ENCODE assay signal across 8 cellular contexts in the genomic region with DNA sequence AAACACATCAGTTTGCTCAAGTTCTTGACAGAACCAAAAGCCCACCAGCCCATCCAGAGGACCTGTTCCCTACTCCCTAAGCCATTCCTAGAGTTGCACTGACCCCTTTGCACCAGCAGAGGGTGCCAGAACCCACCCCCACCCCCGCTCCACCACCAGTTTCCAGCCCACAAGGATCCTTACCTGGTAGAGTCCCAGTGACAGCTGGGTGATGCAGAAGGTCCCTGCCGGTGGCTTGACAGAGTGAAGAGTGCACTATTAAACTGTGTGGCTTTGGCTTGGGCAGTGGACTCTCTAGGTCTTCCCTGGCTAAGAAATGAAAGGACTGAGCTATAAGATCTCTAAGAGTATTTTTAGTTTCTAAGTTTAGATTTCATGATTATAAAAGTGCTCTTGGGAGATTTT.
DNase-seq lines count a peak whose midpoint lies in the region; ATAC-seq and TF ChIP-seq lines count a peak whose summit lies in the region.

No MANE protein-coding gene starts in this region.

- no peak overlapping the region for H3K4me3 ChIP-seq in HAP-1
- no peak overlapping the region for H3K4me3 ChIP-seq in effector memory CD4-positive, alpha-beta T cell (ENCODE audit: insufficient read depth, low read depth, low read length, poor library complexity, severe bottlenecking)

- no peaks in the 10 kb centered on the region for H3K4me1 ChIP-seq in HAP-1
- no peaks in the 10 kb centered on the region for H3K4me1 ChIP-seq in effector memory CD4-positive, alpha-beta T cell (ENCODE audit: control insufficient read depth, insufficient read depth, low read length, poor library complexity, severe bottlenecking)

- no peaks in the 10 kb centered on the region for H3K27me3 Mint-ChIP-seq in activated CD8-positive, alpha-beta T cell treated with anti-CD3 and anti-CD28 coated beads for 36 hours

- no peaks in the 10 kb centered on the region for H3K9me3 Mint-ChIP-seq in activated CD8-positive, alpha-beta T cell treated with anti-CD3 and anti-CD28 coated beads for 36 hours

- no peaks in the 10 kb centered on the region for H3K27me3 ChIP-seq in HAP-1 (ENCODE audit: low read depth)
- no peaks in the 10 kb centered on the region for H3K27me3 ChIP-seq in effector memory CD4-positive, alpha-beta T cell (replicated peaks; ENCODE audit: control insufficient read depth, insufficient read depth, low read length, poor library complexity, severe bottlenecking)

- ATAC-seq in activated CD8-positive, alpha-beta T cell treated with anti-CD3 and anti-CD28 coated beads for 36 hours, result peak; percentile 89

- in situ Hi-C loops in HAP-1 (cut with MboI; ENCODE audit: low sequenced_read_pairs), result no loop called here

- no peaks in the 10 kb centered on the region for H3K4me1 Mint-ChIP-seq in activated CD8-positive, alpha-beta T cell treated with anti-CD3 and anti-CD28 coated beads for 36 hours (ENCODE audit: low read depth)

- peak; percentile 61 to 77 for DNase-seq in HAP-1 (ENCODE audit: low spot score in 2 of 2)
- peak; percentile 69 for DNase-seq in NCI-H748 (lab: John Stamatoyannopoulos, UW; ENCODE audit: unreplicated experiment)
- DNase-seq in activated CD8-positive, alpha-beta T cell treated with anti-CD3 and anti-CD28 coated beads for 36 hours, result peak; percentile 70
- peak; percentile 25 to 41 (median 36) for DNase-seq in effector memory CD4-positive, alpha-beta T cell
- DNase-seq in mucosa of gallbladder (ENCODE audit: low spot score), result peak; percentile 39
- peak; percentile 22 to 29 for DNase-seq in stimulated activated CD8-positive, alpha-beta memory T cell treated with anti-CD3 and anti-CD28 coated beads, Interleukin-7, amount 100 ng/mL, for 1 hour (ENCODE audit: low read depth in 2 of 2)
- DNase-seq in MV-4-11 (lab: John Stamatoyannopoulos, UW), result no peak

- intact Hi-C loops in activated CD8-positive, alpha-beta T cell treated with anti-CD3 and anti-CD28 coated beads for 36 hours (cut with micrococcal nuclease), result loop anchor here (5.0 kb wide), 1 partner anchor 415 kb away; no protein-coding TSS in a partner anchor

- CTCF ChIA-PET in activated CD8-positive, alpha-beta T cell treated with anti-CD3 and anti-CD28 coated beads for 36 hours (lab: Charles Lee), result interaction anchor here (0.5 to 5.3 kb wide), 31 partner anchors 10 to 535 kb away, joined by 3 to 40 read pairs (median 4); a partner anchor contains a TSS

- no peak overlapping the region for H3K4me3 Mint-ChIP-seq in activated CD8-positive, alpha-beta T cell treated with anti-CD3 and anti-CD28 coated beads for 36 hours

- POLR2A ChIA-PET in activated CD8-positive, alpha-beta T cell treated with anti-CD3 and anti-CD28 coated beads for 36 hours (lab: Charles Lee), result interaction anchor here (0.6 to 5.1 kb wide), 2 partner anchors 44 to 382 kb away, joined by 3 to 51 read pairs; no protein-coding TSS in a partner anchor

- no peaks in the 10 kb centered on the region for H3K36me3 Mint-ChIP-seq in activated CD8-positive, alpha-beta T cell treated with anti-CD3 and anti-CD28 coated beads for 36 hours (ENCODE audit: low read depth)

- H3K27ac Mint-ChIP-seq in activated CD8-positive, alpha-beta T cell treated with anti-CD3 and anti-CD28 coated beads for 36 hours, result no peak overlapping the region

- H3K9me3 ChIP-seq in HAP-1, result no peaks in the 10 kb centered on the region; the same call in 1 of the 2 replicates
- H3K9me3 ChIP-seq in effector memory CD4-positive, alpha-beta T cell (ENCODE audit: control insufficient read depth, low read length), result no peaks in the 10 kb centered on the region

- no peaks in the 10 kb centered on the region for H3K36me3 ChIP-seq in HAP-1 (replicated peaks)
- H3K36me3 ChIP-seq in effector memory CD4-positive, alpha-beta T cell (ENCODE audit: control insufficient read depth, insufficient read depth, low read length), result no peaks in the 10 kb centered on the region

- TF ChIP-seq CTCF in C4-2B (conservative IDR thresholded peaks at IDR 0.05), result peak; percentile 98
- TF ChIP-seq CTCF in activated CD8-positive, alpha-beta T cell treated with anti-CD3 and anti-CD28 coated beads for 36 hours (IDR thresholded peaks at IDR 0.05), result peak; percentile 97

- H3K27ac ChIP-seq in C4-2B, result no peak overlapping the region
- H3K27ac ChIP-seq in effector memory CD4-positive, alpha-beta T cell (ENCODE audit: insufficient read depth, low read length, poor library complexity, severe bottlenecking), result no peak overlapping the region
